8 cellular contexts compared by ENCODE assay signal in genomic region chr3:184757010-184757651, GRCh38. TPM values are rescaled to one million over a fixed set of nuclear protein-coding genes. Genes with fewer than 3 reads are reported as not detected.
A peak's percentile ranks its signal among the peaks of the same experiment; 100 is the strongest.
DNase-seq lines count a peak whose midpoint lies in the region; ATAC-seq lines count a peak whose summit lies in the region.

No MANE protein-coding gene starts in this region.

- peak; percentile 18 for DNase-seq in EL
- peak; percentile 39 for DNase-seq in SHP77 treated with DMSO at 0.1 percent for 48 hours (lab: John Stamatoyannopoulos, UW)
- DNase-seq in Right ventricle myocardium superior: peak; percentile 74
- DNase-seq in putamen (ENCODE audit: low spot score): peak; percentile 66
- DNase-seq in NCI-H446 (lab: John Stamatoyannopoulos, UW): no peak
- DNase-seq in NCI-H1417 treated with DMSO at 0.1 percent for 48 hours (lab: John Stamatoyannopoulos, UW): no peak

- ATAC-seq in Right ventricle myocardium superior (ENCODE audit: poor library complexity) (peak; percentile 85), GM18870 (IDR thresholded peaks at IDR 0.05; ENCODE audit: unreplicated experiment) (no peak), GM19324 (IDR thresholded peaks at IDR 0.05; ENCODE audit: low FRiP score, unreplicated experiment) (no peak)

- intact Hi-C loops in Right ventricle myocardium superior (cut with DNase I): no loop called here

RNA-seq across cellular contexts. Expression of gene MAGEF1, which starts 45.3 kb away (rescaled TPM):
- total RNA-seq in Right ventricle myocardium superior: 28.5 TPM

RNA-seq across cellular contexts. Expression of gene VPS8, which starts 54.8 kb away (rescaled TPM):
- 51.5 TPM for total RNA-seq in Right ventricle myocardium superior

Comparison
In these comparisons a context has a peak if more than half of its experiments do, and no peak if none do; other contexts are left out.
1. DNase-seq: peak in EL (single experiment), SHP77 treated with DMSO at 0.1 percent for 48 hours (single experiment), Right ventricle myocardium superior (single experiment) and putamen (single experiment); none in NCI-H446 (0 of 2) and NCI-H1417 treated with DMSO at 0.1 percent for 48 hours (single experiment).